In the genomic region with DNA sequence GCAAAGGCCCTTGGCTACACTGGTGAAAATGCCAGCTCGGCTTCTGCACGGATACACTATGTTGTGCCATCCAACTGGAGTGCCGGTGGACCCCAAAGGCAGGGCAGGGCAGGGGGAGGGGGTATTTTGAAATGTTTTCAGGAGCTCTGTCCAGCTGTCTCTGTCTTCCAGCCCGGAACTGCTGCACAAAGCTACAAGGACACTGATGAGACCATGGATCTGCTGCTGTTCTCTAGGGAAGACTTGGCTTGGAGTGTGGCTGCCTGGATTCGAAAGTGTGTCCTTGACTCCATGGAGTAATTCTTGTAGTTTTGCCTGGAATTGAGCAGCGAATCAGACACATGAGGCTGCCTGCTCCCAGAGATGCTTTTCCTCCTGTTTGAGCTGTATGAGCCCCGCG, we compare ENCODE assay signal across 27 cellular contexts. TPM values are rescaled to one million over a fixed set of nuclear protein-coding genes. Genes with fewer than 3 reads are reported as not detected.
"Had no signal": no experiment of that assay in that cellular context is flagged by ENCODE, and none has a peak within 500 bp of the region (broad histone marks: within the 10 kb centered on the region; RNA-seq: fewer than 3 reads in every experiment).

No MANE protein-coding gene starts in this region.

- H3K9me3 Mint-ChIP-seq: immature natural killer cell; naive thymus-derived CD4-positive, alpha-beta T cell; natural killer cell treated with Interleukin-12 subunit alpha and Interleukin-12 subunit beta and Interleukin-15 and Interleukin-18, amount 100 ng/mL, for 72 hours; stimulated activated memory B cell treated with anti-CD40 and anti-IgM and Interleukin-4, amounts not matched to agents 10 μg/mL and 1 μg/mL and 100 μg/mL, for 72 hours had no signal

- H3K4me3 Mint-ChIP-seq: immature natural killer cell; naive thymus-derived CD4-positive, alpha-beta T cell; natural killer cell treated with Interleukin-12 subunit alpha and Interleukin-12 subunit beta and Interleukin-15 and Interleukin-18, amount 100 ng/mL, for 72 hours; stimulated activated memory B cell treated with anti-CD40 and anti-IgM and Interleukin-4, amounts not matched to agents 10 μg/mL and 1 μg/mL and 100 μg/mL, for 72 hours had no signal

- H3K36me3 Mint-ChIP-seq: natural killer cell treated with Interleukin-12 subunit alpha and Interleukin-12 subunit beta and Interleukin-15 and Interleukin-18, amount 100 ng/mL, for 72 hours; stimulated activated memory B cell treated with anti-CD40 and anti-IgM and Interleukin-4, amounts not matched to agents 10 μg/mL and 1 μg/mL and 100 μg/mL, for 72 hours had no signal

- DNase-seq: hypothalamus; immature natural killer cell; kidney; left colon; left ventricle myocardium inferior; mesendoderm; midbrain; mucosa of descending colon; naive thymus-derived CD4-positive, alpha-beta T cell; nucleus accumbens; stimulated activated CD4-positive, alpha-beta T cell treated with anti-CD3 and anti-CD28 coated beads, Interleukin-1b, Interleukin-23, amount 100 ng/mL, for 48 hours; stimulated activated CD4-positive, alpha-beta T cell treated with anti-CD3 and anti-CD28 coated beads, Interleukin-2, amount 100 ng/mL, for 48 hours; stimulated activated CD4-positive, alpha-beta T cell treated with anti-CD3 and anti-CD28 coated beads, Interleukin-4, amount 100 ng/mL, for 4 hours; stimulated activated CD8-positive, alpha-beta memory T cell treated with anti-CD3 and anti-CD28 coated beads, Interleukin-4, amount 100 ng/mL, for 48 hours; stimulated activated naive CD8-positive, alpha-beta T cell treated with anti-CD3 and anti-CD28 coated beads, Interleukin-15, Interleukin-2, amounts not matched to agents 100 U/mL and 50 U/mL, for 24 hours; tibial artery; trophoblast cell; upper lobe of right lung had no signal

- H3K27me3 ChIP-seq: right atrium auricular region, right lobe of liver, stomach, tibial artery, upper lobe of right lung had no signal

- H3K27ac ChIP-seq: left ventricle myocardium inferior, parathyroid adenoma, right atrium auricular region, stomach, thoracic aorta, tibial artery, upper lobe of right lung had no signal

- ATAC-seq: left colon; mucosa of descending colon; naive thymus-derived CD4-positive, alpha-beta T cell; natural killer cell treated with Interleukin-12 subunit alpha and Interleukin-12 subunit beta and Interleukin-15 and Interleukin-18, amount 100 ng/mL, for 72 hours; stimulated activated memory B cell treated with anti-CD40 and anti-IgM and Interleukin-4, amounts not matched to agents 10 μg/mL and 1 μg/mL and 100 μg/mL, for 72 hours; stimulated activated naive CD8-positive, alpha-beta T cell treated with anti-CD3 and anti-CD28 coated beads, Interleukin-15, Interleukin-2, amounts not matched to agents 100 U/mL and 50 U/mL, for 24 hours; upper lobe of right lung had no signal

- H3K27ac Mint-ChIP-seq: natural killer cell treated with Interleukin-12 subunit alpha and Interleukin-12 subunit beta and Interleukin-15 and Interleukin-18, amount 100 ng/mL, for 72 hours; stimulated activated memory B cell treated with anti-CD40 and anti-IgM and Interleukin-4, amounts not matched to agents 10 μg/mL and 1 μg/mL and 100 μg/mL, for 72 hours had no signal

- H3K9me3 ChIP-seq: left ventricle myocardium inferior, mucosa of descending colon, right atrium auricular region, right lobe of liver, stomach, thoracic aorta, tibial artery, upper lobe of right lung had no signal

- H3K4me1 Mint-ChIP-seq: immature natural killer cell had no signal

- H3K36me3 ChIP-seq: right atrium auricular region, right lobe of liver, thoracic aorta had no signal

- H3K4me3 ChIP-seq: left ventricle myocardium inferior, lung, mucosa of descending colon, right atrium auricular region, right lobe of liver, smooth muscle cell, stomach, thoracic aorta, tibial artery, upper lobe of right lung had no signal

- H3K27me3 Mint-ChIP-seq: naive thymus-derived CD4-positive, alpha-beta T cell; natural killer cell treated with Interleukin-12 subunit alpha and Interleukin-12 subunit beta and Interleukin-15 and Interleukin-18, amount 100 ng/mL, for 72 hours; stimulated activated memory B cell treated with anti-CD40 and anti-IgM and Interleukin-4, amounts not matched to agents 10 μg/mL and 1 μg/mL and 100 μg/mL, for 72 hours had no signal

RNA-seq across cellular contexts. Expression of a gene that starts 42.4 kb away (rescaled TPM):
- polyA plus RNA-seq: immature natural killer cell; naive thymus-derived CD4-positive, alpha-beta T cell had no signal
